15 cellular contexts compared by ENCODE assay signal in the genomic region with DNA sequence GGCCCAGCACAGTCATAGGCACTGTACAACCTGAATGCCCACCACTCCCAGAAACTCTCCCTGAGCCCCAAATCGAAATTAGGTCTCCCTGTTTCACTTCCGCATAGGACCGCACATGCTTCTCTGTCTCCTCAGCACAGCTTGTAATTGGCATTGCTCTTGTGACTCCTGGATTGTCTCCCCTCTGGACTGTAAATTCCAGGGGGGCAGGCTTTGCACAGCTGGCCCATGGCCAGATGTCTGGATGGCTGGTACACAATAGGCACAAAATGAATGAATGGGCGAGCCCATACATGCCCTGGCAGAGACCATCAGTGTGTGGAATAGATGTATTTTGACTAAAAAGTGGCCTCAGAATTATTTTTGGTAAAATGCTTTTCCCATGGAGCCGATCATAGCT.
DNase-seq lines count a peak whose midpoint lies in the region; FAIRE-seq and TF ChIP-seq lines count a peak whose summit lies in the region.
"Had no signal": no experiment of that assay in that cellular context is flagged by ENCODE, and none has a peak within 500 bp of the region (broad histone marks: within the 10 kb centered on the region; RNA-seq: fewer than 3 reads in every experiment).

No MANE protein-coding gene starts in this region.

- H3K79me2 ChIP-seq in PC-9 (ENCODE audit: low read depth), result no peaks in the 10 kb centered on the region
- H3K79me2 ChIP-seq in keratinocyte (ENCODE audit: control insufficient read depth, insufficient read depth, low read length), result no peaks in the 10 kb centered on the region
- H3K79me2 ChIP-seq: parathyroid adenoma had no signal

- no peaks in the 10 kb centered on the region for H4K20me1 ChIP-seq in PC-9 (ENCODE audit: insufficient read depth)
- H4K20me1 ChIP-seq in keratinocyte (ENCODE audit: control insufficient read depth, extremely low read depth, insufficient read depth, low read length), result no peaks in the 10 kb centered on the region

- no peaks in the 10 kb centered on the region for H3K9me2 ChIP-seq in PC-9 (ENCODE audit: insufficient read depth)

- H3K27ac ChIP-seq in PC-9 (no peak overlapping the region), keratinocyte (ENCODE audit: control insufficient read depth, insufficient read depth, low read length) (no peak overlapping the region), suprapubic skin (no peak overlapping the region)
- H3K27ac ChIP-seq: parathyroid adenoma had no signal

- peak; percentile 57 for FAIRE-seq in keratinocyte (lab: Jason Lieb, UNC)

- H3K9me3 ChIP-seq in PC-9 (ENCODE audit: insufficient read depth, low read depth) (no peaks in the 10 kb centered on the region), keratinocyte (ENCODE audit: control insufficient read depth, low read depth, low read length) (no peaks in the 10 kb centered on the region), suprapubic skin (no peaks in the 10 kb centered on the region)

- POLR2A ChIA-PET in PC-9 (lab: Charles Lee; ENCODE audit: unreplicated experiment), result no interaction called here

- no peak overlapping the region for H3K4me3 Mint-ChIP-seq in activated T-helper 1 cell treated with anti-CD3 and anti-CD28 coated beads, Interleukin-12 subunit alpha, Interleukin-12 subunit beta, Interleukin-2, Interleukin-4 antibody, amounts not matched to agents 30 ng/mL and 10 ng/mL and 1 ng/mL, durations not matched to agents 14 hours and 24 hours and 36 hours
- H3K4me3 Mint-ChIP-seq: activated B cell treated with CpG ODN at 0.5 μM for 24 hours, T-helper 17 cell had no signal

- H3K9me1 ChIP-seq in keratinocyte (ENCODE audit: control insufficient read depth, extremely low read depth, insufficient read depth, low read length), result no peaks in the 10 kb centered on the region

- dilution Hi-C loops in keratinocyte (cut with MboI; ENCODE audit: extremely low pct_ligation_motif_present, low sequenced_read_pairs), result no loop called here

- H3F3A ChIP-seq in PC-9 (ENCODE audit: insufficient read depth, low read depth), result no peaks in the 10 kb centered on the region; the same call in 1 of the 2 replicates

- H3K4me2 ChIP-seq in PC-9 (peak overlapping the region; percentile 81; the same call in 1 of the 2 replicates), keratinocyte (ENCODE audit: control insufficient read depth, extremely low read depth, insufficient read depth, low read depth, low read length) (peak overlapping the region; percentile 59)

- H3K9me3 Mint-ChIP-seq in activated T-helper 1 cell treated with anti-CD3 and anti-CD28 coated beads, Interleukin-12 subunit alpha, Interleukin-12 subunit beta, Interleukin-2, Interleukin-4 antibody, amounts not matched to agents 30 ng/mL and 10 ng/mL and 1 ng/mL, durations not matched to agents 14 hours and 24 hours and 36 hours, result peaks cover 4% of the 10 kb centered on the region
- H3K9me3 Mint-ChIP-seq: activated B cell treated with CpG ODN at 0.5 μM for 24 hours had no signal

- peaks cover 28% of the 10 kb centered on the region for H3K4me1 ChIP-seq in PC-9 (replicated peaks; ENCODE audit: insufficient read depth)
- H3K4me1 ChIP-seq in keratinocyte (ENCODE audit: control insufficient read depth, extremely low read depth, insufficient read depth, low read length), result peaks cover 24% of the 10 kb centered on the region
- H3K4me1 ChIP-seq in suprapubic skin, result peaks cover 3% of the 10 kb centered on the region
- H3K4me1 ChIP-seq: parathyroid adenoma had no signal

- H3K9ac ChIP-seq in keratinocyte (ENCODE audit: control insufficient read depth, extremely low read depth, insufficient read depth, low read length), result no peak overlapping the region
- H3K9ac ChIP-seq: parathyroid adenoma had no signal

- CTCF ChIA-PET in PC-9 (lab: Charles Lee), result no interaction called here

- no peak overlapping the region for H3K27ac Mint-ChIP-seq in activated T-helper 1 cell treated with anti-CD3 and anti-CD28 coated beads, Interleukin-12 subunit alpha, Interleukin-12 subunit beta, Interleukin-2, Interleukin-4 antibody, amounts not matched to agents 30 ng/mL and 10 ng/mL and 1 ng/mL, durations not matched to agents 14 hours and 24 hours and 36 hours
- H3K27ac Mint-ChIP-seq: activated B cell treated with CpG ODN at 0.5 μM for 24 hours, CD14-positive monocyte, T-helper 17 cell had no signal

- no peaks in the 10 kb centered on the region for H3K36me3 ChIP-seq in PC-9 (ENCODE audit: low read depth)
- no peaks in the 10 kb centered on the region for H3K36me3 ChIP-seq in keratinocyte (ENCODE audit: control insufficient read depth in 2 of 2, extremely low read depth in 1 of 2, insufficient read depth in 2 of 2, low read length in 2 of 2)
- H3K36me3 ChIP-seq in suprapubic skin, result no peaks in the 10 kb centered on the region

- H3K4me3 ChIP-seq in PC-9 (no peak overlapping the region), keratinocyte (ENCODE audit: control insufficient read depth in 2 of 3, extremely low read depth in 1 of 3, insufficient read depth in 2 of 3, low read depth in 1 of 3, low read length in 3 of 3) (no peak overlapping the region), suprapubic skin (no peak overlapping the region)

- H3K4me1 Mint-ChIP-seq in activated T-helper 1 cell treated with anti-CD3 and anti-CD28 coated beads, Interleukin-12 subunit alpha, Interleukin-12 subunit beta, Interleukin-2, Interleukin-4 antibody, amounts not matched to agents 30 ng/mL and 10 ng/mL and 1 ng/mL, durations not matched to agents 14 hours and 24 hours and 36 hours (ENCODE audit: low read depth), result peaks cover 11% of the 10 kb centered on the region
- H3K4me1 Mint-ChIP-seq: activated B cell treated with CpG ODN at 0.5 μM for 24 hours had no signal

- no peaks in the 10 kb centered on the region for H3K36me3 Mint-ChIP-seq in activated T-helper 1 cell treated with anti-CD3 and anti-CD28 coated beads, Interleukin-12 subunit alpha, Interleukin-12 subunit beta, Interleukin-2, Interleukin-4 antibody, amounts not matched to agents 30 ng/mL and 10 ng/mL and 1 ng/mL, durations not matched to agents 14 hours and 24 hours and 36 hours (ENCODE audit: low read depth)
- H3K36me3 Mint-ChIP-seq: CD14-positive monocyte had no signal

- TF ChIP-seq CTCF in PC-9 (conservative IDR thresholded peaks at IDR 0.05) (no peak), keratinocyte (optimal IDR thresholded peaks at IDR 0.05 in 1 of 3, IDR thresholded peaks at IDR 0.05 in 1 of 3, conservative IDR thresholded peaks at IDR 0.05 in 1 of 3; ENCODE audit: extremely low read depth in 1 of 3, insufficient read depth in 2 of 3, low read length in 3 of 3) (no peak), suprapubic skin (IDR thresholded peaks at IDR 0.05) (no peak)

- H2AFZ ChIP-seq in PC-9, result no peak overlapping the region
- H2AFZ ChIP-seq in keratinocyte (ENCODE audit: control insufficient read depth, low read length), result no peak overlapping the region
- H2AFZ ChIP-seq: parathyroid adenoma had no signal

- H3K27me3 ChIP-seq in PC-9 (ENCODE audit: insufficient read depth, low read depth) (peaks cover 29% of the 10 kb centered on the region), keratinocyte (ENCODE audit: control insufficient read depth, extremely low read depth, insufficient read depth, low read length) (peaks cover 14% of the 10 kb centered on the region), suprapubic skin (peaks cover 77% of the 10 kb centered on the region)

- WGBS in suprapubic skin, result 76% methylated on average over 5 of the region's 5 CpGs

- BruUV-seq in PC-9 (replicated peaks; lab: Mats Ljungman, UMichigan), result no TSS peak

- intact Hi-C loops in PC-9 (cut with micrococcal nuclease; ENCODE audit: unreplicated experiment), result no loop called here
- intact Hi-C loops in activated T-helper 1 cell treated with anti-CD3 and anti-CD28 coated beads, Interleukin-12 subunit alpha, Interleukin-12 subunit beta, Interleukin-2, Interleukin-4 antibody, amounts not matched to agents 30 ng/mL and 10 ng/mL and 1 ng/mL, durations not matched to agents 14 hours and 24 hours and 36 hours (cut with micrococcal nuclease), result no loop called here

- peaks cover 17% of the 10 kb centered on the region for H3K27me3 Mint-ChIP-seq in activated T-helper 1 cell treated with anti-CD3 and anti-CD28 coated beads, Interleukin-12 subunit alpha, Interleukin-12 subunit beta, Interleukin-2, Interleukin-4 antibody, amounts not matched to agents 30 ng/mL and 10 ng/mL and 1 ng/mL, durations not matched to agents 14 hours and 24 hours and 36 hours (ENCODE audit: insufficient read depth)

- TF ChIP-seq EP300 in suprapubic skin (IDR thresholded peaks at IDR 0.05), result no peak

- TF ChIP-seq POLR2A in suprapubic skin (IDR thresholded peaks at IDR 0.05), result no peak

- peak; percentile 17 for DNase-seq in SIG-M5 treated with dmso at 0.1 percent for 504 hours (lab: John Stamatoyannopoulos, UW; ENCODE audit: unreplicated experiment)
- DNase-seq in SIG-M5 (lab: John Stamatoyannopoulos, UW), result no peak
- DNase-seq in NCI-H146 (lab: John Stamatoyannopoulos, UW), result peak; percentile 42
- DNase-seq in PC-9, result no peak
- DNase-seq in keratinocyte (ENCODE audit: low read depth, low spot score), result no peak
- no peak for DNase-seq in activated T-helper 1 cell treated with anti-CD3 and anti-CD28 coated beads, Interleukin-12 subunit alpha, Interleukin-12 subunit beta, Interleukin-2, Interleukin-4 antibody, amounts not matched to agents 30 ng/mL and 10 ng/mL and 1 ng/mL, durations not matched to agents 14 hours and 24 hours and 36 hours (ENCODE audit: low spot score)
- DNase-seq in suprapubic skin (ENCODE audit: low spot score in 2 of 2), result no peak
- no peak for DNase-seq in epidermal melanocyte (ENCODE audit: insufficient read length, low spot score)
- DNase-seq: activated B cell treated with CpG ODN at 0.5 μM for 24 hours; KG1; NCI-H1436 treated with DMSO at 0.1 percent for 48 hours; stimulated activated CD4-positive, alpha-beta T cell treated with anti-CD3 and anti-CD28 coated beads, Interleukin-4, amount 100 ng/mL, for 1 hour; T-helper 17 cell had no signal

Comparison
In these comparisons a context has a peak if more than half of its experiments do, and no peak if none do; other contexts are left out.
1. DNase-seq: peak in SIG-M5 treated with dmso at 0.1 percent for 504 hours (single experiment) and NCI-H146 (single experiment); none in SIG-M5 (single experiment), PC-9 (0 of 2), keratinocyte (single experiment), activated T-helper 1 cell treated with anti-CD3 and anti-CD28 coated beads, Interleukin-12 subunit alpha, Interleukin-12 subunit beta, Interleukin-2, Interleukin-4 antibody, amounts not matched to agents 30 ng/mL and 10 ng/mL and 1 ng/mL, durations not matched to agents 14 hours and 24 hours and 36 hours (single experiment), suprapubic skin (0 of 2) and epidermal melanocyte (single experiment).